ENCODE assay signal across 8 cellular contexts in genomic region chr1:32200226-32201010, GRCh38. TPM values are rescaled to one million over a fixed set of nuclear protein-coding genes. Genes with fewer than 3 reads are reported as not detected.
DNase-seq lines count a peak whose midpoint lies in the region; ATAC-seq, FAIRE-seq and TF ChIP-seq lines count a peak whose summit lies in the region.

Gene CCDC28B (plus strand): TSS chr1:32200595. CDS start chr1:32201936, 1,341 bp downstream.

- no peaks in the 10 kb centered on the region for H3K27me3 Mint-ChIP-seq in activated B cell treated with CpG ODN at 0.5 μM for 24 hours

- peaks cover 56% of the 10 kb centered on the region for H3K36me3 Mint-ChIP-seq in activated B cell treated with CpG ODN at 0.5 μM for 24 hours (ENCODE audit: low read depth)

- ATAC-seq in GM19438 (IDR thresholded peaks at IDR 0.05; ENCODE audit: low read depth, unreplicated experiment): peak; percentile 23
- ATAC-seq in activated B cell treated with CpG ODN at 0.5 μM for 24 hours (ENCODE audit: low read depth): peak; percentile 51
- no peak for ATAC-seq in GM18909 (IDR thresholded peaks at IDR 0.05; ENCODE audit: poor library complexity, unreplicated experiment)

- peaks cover 2 to 3% of the 10 kb centered on the region in 2 donors for H3K36me3 ChIP-seq in small intestine (ENCODE audit: control insufficient read depth in 2 of 2, insufficient read depth in 2 of 2, low read length in 2 of 2)

- intact Hi-C loops in activated B cell treated with CpG ODN at 0.5 μM for 24 hours (cut with micrococcal nuclease): loop anchor here (1.0 to 5.0 kb wide), 9 partner anchors 20 to 412 kb away; partner anchors contain the start of genes EIF3I, HDAC1, KPNA6 and LCK

- peak within 1 kb of the TSS; percentile 79 for H3K4me3 ChIP-seq in AG04450 (ENCODE audit: low read depth, low read length)
- peak within 1 kb of the TSS; percentile 21 to 49 for H3K4me3 ChIP-seq in small intestine (ENCODE audit: low read depth in 1 of 2, low read length in 2 of 2)

- peaks cover 49% of the 10 kb centered on the region for H3K4me1 Mint-ChIP-seq in activated B cell treated with CpG ODN at 0.5 μM for 24 hours

- DNase-seq in AG04450 (ENCODE audit: low read depth, low spot score): no peak
- DNase-seq in NCI-H2196 (lab: John Stamatoyannopoulos, UW; ENCODE audit: unreplicated experiment): peak; percentile 80
- peak; percentile 62 for DNase-seq in activated B cell treated with CpG ODN at 0.5 μM for 24 hours
- peak; percentile 88 for DNase-seq in cerebellar cortex (ENCODE audit: low spot score)
- DNase-seq in iris pigment epithelial cell (ENCODE audit: low read depth): peak; percentile 83
- peak; percentile 44 for DNase-seq in small intestine

- H3K27me3 ChIP-seq in AG04450 (ENCODE audit: control insufficient read depth, insufficient read depth, low read length): no peaks in the 10 kb centered on the region
- H3K27me3 ChIP-seq in small intestine (ENCODE audit: control insufficient read depth in 2 of 2, insufficient read depth in 2 of 2, low read length in 2 of 2): no peaks in the 10 kb centered on the region

- H3K4me1 ChIP-seq in small intestine (ENCODE audit: control insufficient read depth in 2 of 2, insufficient read depth in 1 of 2, low read depth in 1 of 2, low read length in 1 of 2): no peaks in the 10 kb centered on the region

- 0 to 2% (median 1%) methylated on average over 32 to 34 of the region's 34 CpGs for WGBS in small intestine, 3 donors

- H3K9me3 ChIP-seq in AG04450 (ENCODE audit: control insufficient read depth, insufficient read depth, low read length) (no peaks in the 10 kb centered on the region), small intestine (ENCODE audit: control insufficient read depth, low read depth) (no peaks in the 10 kb centered on the region)

- POLR2A ChIA-PET in AG04450 (lab: Yijun Ruan, JAX) (interaction anchor here (0.5 to 2.5 kb wide), 12 partner anchors 8 to 611 kb away, joined by 3 to 17 read pairs (median 3); partner anchors contain the start of genes BSDC1, KPNA6, MARCKSL1 and TMEM39B), activated B cell treated with CpG ODN at 0.5 μM for 24 hours (lab: Charles Lee) (interaction anchor here (0.5 to 3.1 kb wide), 29 partner anchors 9 to 555 kb away, joined by 3 to 37 read pairs (median 5); partner anchors contain the start of genes BSDC1, EIF3I, HDAC1 and KPNA6)

- peak within 1 kb of the TSS; percentile 87 for H3K4me3 Mint-ChIP-seq in activated B cell treated with CpG ODN at 0.5 μM for 24 hours

- H3K27ac ChIP-seq in AG04450 (ENCODE audit: low read depth, low read length) (peak within 1 kb of the TSS; percentile 96), small intestine (ENCODE audit: low read depth in 1 of 2, low read length in 1 of 2) (peak within 1 kb of the TSS in 1 of 2 donors; percentile 75)

- no peaks in the 10 kb centered on the region for H3K9me3 Mint-ChIP-seq in activated B cell treated with CpG ODN at 0.5 μM for 24 hours

- peak within 1 kb of the TSS; percentile 87 for H3K27ac Mint-ChIP-seq in activated B cell treated with CpG ODN at 0.5 μM for 24 hours

- TF ChIP-seq CTCF in AG04450 (IDR thresholded peaks at IDR 0.05; ENCODE audit: low read depth, low read length) (no peak), activated B cell treated with CpG ODN at 0.5 μM for 24 hours (IDR thresholded peaks at IDR 0.05) (no peak)

- FAIRE-seq in small intestine (lab: Jason Lieb, UNC): no peak

- CTCF ChIA-PET in AG04450 (lab: Charles Lee) (interaction anchor here (1.9 to 3.1 kb wide), 2 partner anchors 15 kb away, joined by 4 to 16 read pairs; no protein-coding TSS in a partner anchor), activated B cell treated with CpG ODN at 0.5 μM for 24 hours (lab: Charles Lee) (interaction anchor here (0.5 to 3.1 kb wide), 7 partner anchors 15 to 215 kb away, joined by 3 to 23 read pairs (median 4); no protein-coding TSS in a partner anchor)

RNA-seq across cellular contexts. Expression of gene CCDC28B, which starts in this region (rescaled TPM):
- polyA plus RNA-seq in AG04450 (2011; rRNA removed): 17.6 and 20.8 TPM in 2 replicates
- polyA minus RNA-seq in AG04450 (2011; rRNA and poly(A)+ RNA removed): 8.6 and 11.2 TPM in 2 replicates
- 50.4 and 56.9 TPM in 2 replicates for total RNA-seq in activated B cell treated with CpG ODN at 0.5 μM for 24 hours
- 1 to 10 TPM; 2.5 to 8.1 (median 4.4) TPM for polyA plus RNA-seq in small intestine
